ENCODE assay signal across 28 cellular contexts in genomic region chr6:35454843-35455110, GRCh38. TPM values are rescaled to one million over a fixed set of nuclear protein-coding genes. Genes with fewer than 3 reads are reported as not detected.
A peak's percentile ranks its signal among the peaks of the same experiment; 100 is the strongest.
DNase-seq lines count a peak whose midpoint lies in the region; ATAC-seq, FAIRE-seq and TF ChIP-seq lines count a peak whose summit lies in the region.
"Had no signal": no experiment of that assay in that cellular context is flagged by ENCODE, and none has a peak within 500 bp of the region (broad histone marks: within the 10 kb centered on the region; RNA-seq: fewer than 3 reads in every experiment).

No MANE protein-coding gene starts in this region.

- H3K14ac ChIP-seq in IMR-90 (replicated peaks; ENCODE audit: low read depth, low read length) = no peak overlapping the region
- no peak overlapping the region for H3K14ac ChIP-seq in H1 (ENCODE audit: insufficient read length)
- H3K14ac ChIP-seq in neuronal stem cell (ENCODE audit: low read length) = no peak overlapping the region

- H3K18ac ChIP-seq in IMR-90 (ENCODE audit: low read depth, low read length) = no peak overlapping the region
- 0 out of 2 replicates have a peak overlapping the region, but pooled peaks have one; percentile 5 for H3K18ac ChIP-seq in H1 (ENCODE audit: extremely low read depth, low read length)
- H3K18ac ChIP-seq in neuronal stem cell (ENCODE audit: low read length) = no peak overlapping the region

- no peak for TF ChIP-seq RAD21 in IMR-90 (IDR thresholded peaks at IDR 0.05; ENCODE audit: low read length)
- TF ChIP-seq RAD21 in H1 (IDR thresholded peaks at IDR 0.05 in 1 of 2, conservative IDR thresholded peaks at IDR 0.05 in 1 of 2; ENCODE audit: low read depth in 2 of 2, low read length in 2 of 2) = no peak

- H2BK120ac ChIP-seq in IMR-90 (ENCODE audit: low read depth, low read length) = no peak overlapping the region
- H2BK120ac ChIP-seq in H1 (replicated peaks; ENCODE audit: low read depth, low read length) = no peak overlapping the region
- H2BK120ac ChIP-seq in neuronal stem cell (ENCODE audit: low read depth, low read length) = no peak overlapping the region

- peaks cover 36% of the 10 kb centered on the region for H3K36me3 Mint-ChIP-seq in CD4-positive, alpha-beta T cell (ENCODE audit: low read depth)

- CTCF ChIA-PET in CD4-positive, alpha-beta T cell (lab: Charles Lee) = interaction anchor here (1.2 kb wide), 1 partner anchor 112 kb away, joined by 3 read pairs; the partner anchor contains the start of gene PPARD
- CTCF ChIA-PET in IMR-90 (lab: Yijun Ruan, JAX) (no interaction called here), H1 (lab: Charles Lee; ENCODE audit: partially characterized antibody) (interaction anchor here (1.2 to 11.0 kb wide), 7 partner anchors 13 to 159 kb away, joined by 3 to 140 read pairs (median 5); partner anchors contain the start of genes DEF6, PPARD and RPL10A)

- in situ Hi-C loops in IMR-90 (cut with MboI; ENCODE audit: low sequenced_read_pairs) = loop anchor here (5.0 kb wide), 1 partner anchor 112 kb away; the partner anchor contains the start of gene PPARD

- H2AFZ ChIP-seq in IMR-90 (replicated peaks; ENCODE audit: low read length, poor library complexity) (no peak overlapping the region), H1 (ENCODE audit: low read length) (no peak overlapping the region), neuronal stem cell (ENCODE audit: low read length) (no peak overlapping the region)

- BruUV-seq in IMR-90 (replicated peaks; lab: Mats Ljungman, UMichigan) = no TSS peak

- H3K9me3 ChIP-seq in CD4-positive, alpha-beta T cell (ENCODE audit: control insufficient read depth, low read length) = no peaks in the 10 kb centered on the region
- H3K9me3 ChIP-seq in IMR-90 (ENCODE audit: control insufficient read depth, insufficient read depth, low read length) (no peaks in the 10 kb centered on the region), H1 (ENCODE audit: insufficient read depth in 2 of 2, low read depth in 1 of 2, low read length in 1 of 2) (no peaks in the 10 kb centered on the region; a peak in 1 of 4 replicates), neuronal stem cell (replicated peaks in 1 of 2; ENCODE audit: control insufficient read depth in 2 of 2, insufficient read depth in 1 of 2, low read depth in 1 of 2, low read length in 2 of 2) (no peaks in the 10 kb centered on the region), SJCRH30 (replicated peaks) (no peaks in the 10 kb centered on the region)
- H3K9me3 ChIP-seq: SJSA1, transverse colon had no signal

- H4K8ac ChIP-seq in IMR-90 (ENCODE audit: low read depth in 2 of 2, low read length in 2 of 2) (no peak overlapping the region), H1 (ENCODE audit: extremely low read depth, insufficient read depth, low read length) (no peak overlapping the region), neuronal stem cell (ENCODE audit: low read depth, low read length) (no peak overlapping the region)

- dilution Hi-C loops in IMR-90 (cut with HindIII; ENCODE audit: low sequenced_read_pairs, unreplicated experiment) = no loop called here

- H3K9ac ChIP-seq in IMR-90 (ENCODE audit: low read depth, low read length) = no peak overlapping the region
- no peak overlapping the region for H3K9ac ChIP-seq in H1 (replicated peaks in 1 of 4; ENCODE audit: extremely low read depth in 1 of 4, low read depth in 3 of 4, low read length in 3 of 4)
- no peak overlapping the region for H3K9ac ChIP-seq in neuronal stem cell (ENCODE audit: low read depth, low read length, poor library complexity)
- H3K9ac ChIP-seq: GM23248 had no signal

- H3K9me3 Mint-ChIP-seq in CD4-positive, alpha-beta T cell = no peaks in the 10 kb centered on the region
- H3K9me3 Mint-ChIP-seq: activated B cell treated with CpG ODN at 0.5 μM for 24 hours; stimulated activated memory B cell treated with anti-CD40 and anti-IgM and Interleukin-4, amounts not matched to agents 10 μg/mL and 1 μg/mL and 100 μg/mL, for 72 hours; T-helper 2 cell treated with Interferon-gamma antibody and Interleukin-4, amounts not matched to agents 5 μg/mL and 100 μg/mL, for 36 hours had no signal

- ATAC-seq in CD4-positive, alpha-beta T cell (ENCODE audit: poor library complexity) = no peak
- ATAC-seq in IMR-90 (ENCODE audit: low read depth) (no peak), HG03571 (IDR thresholded peaks at IDR 0.05; ENCODE audit: unreplicated experiment) (no peak), GM21619 (IDR thresholded peaks at IDR 0.05; ENCODE audit: unreplicated experiment) (no peak)
- ATAC-seq: activated CD8-positive, alpha-beta T cell treated with anti-CD3 and anti-CD28 coated beads, Interleukin-2, amount 10 ng/mL, durations not matched to agents 7 days and 5 days; stimulated activated memory B cell treated with anti-CD40 and anti-IgM and Interleukin-4, amounts not matched to agents 10 μg/mL and 1 μg/mL and 100 μg/mL, for 72 hours had no signal

- H4K91ac ChIP-seq in IMR-90 (ENCODE audit: insufficient read depth, low read depth, low read length) (no peak overlapping the region), H1 (replicated peaks; ENCODE audit: insufficient read length, low read length) (no peak overlapping the region), neuronal stem cell (ENCODE audit: low read depth, low read length, poor library complexity) (no peak overlapping the region)

- H3K4me3 ChIP-seq in IMR-90 (ENCODE audit: insufficient read depth, low read depth, low read length) = no peak overlapping the region
- H3K4me3 ChIP-seq in H1 (ENCODE audit: extremely low read depth in 1 of 4, insufficient read depth in 2 of 4, low read depth in 3 of 4, low read length in 4 of 4) = peak overlapping the region in 1 of 4 experiments; percentile 13; a peak in 2 of 8 replicates
- no peak overlapping the region for H3K4me3 ChIP-seq in neuronal stem cell (ENCODE audit: low read length in 2 of 2)
- H3K4me3 ChIP-seq in SJCRH30 = no peak overlapping the region
- H3K4me3 ChIP-seq: GM23248, SJSA1, transverse colon had no signal

- H3K4me1 ChIP-seq in IMR-90 (ENCODE audit: control insufficient read depth, insufficient read depth, low read length) (peaks cover 6% of the 10 kb centered on the region), H1 (replicated peaks in 1 of 4; ENCODE audit: control insufficient read depth in 3 of 4, insufficient read depth in 4 of 4, low read length in 3 of 4) (peaks cover 7 to 14% (median 10%) of the 10 kb centered on the region in 4 experiments; a peak in 6 of 7 replicates), neuronal stem cell (ENCODE audit: control insufficient read depth in 2 of 2, insufficient read depth in 1 of 2, low read depth in 1 of 2, low read length in 2 of 2) (peaks cover 13 to 16% of the 10 kb centered on the region in 2 donors), SJCRH30 (peaks cover 15% of the 10 kb centered on the region)

- H3K36me3 ChIP-seq in IMR-90 (ENCODE audit: control insufficient read depth, insufficient read depth, low read length) (peaks cover 23% of the 10 kb centered on the region), H1 (ENCODE audit: control insufficient read depth in 2 of 4, insufficient read depth in 4 of 4, low read length in 3 of 4) (peaks cover 4 to 19% (median 8%) of the 10 kb centered on the region in 4 experiments; a peak in 7 of 8 replicates), neuronal stem cell (replicated peaks in 1 of 2; ENCODE audit: control insufficient read depth in 2 of 2, insufficient read depth in 2 of 2, low read length in 2 of 2) (peaks cover 18 to 43% of the 10 kb centered on the region in 2 donors), SJCRH30 (no peaks in the 10 kb centered on the region; the same call in 1 of the 2 replicates)
- H3K36me3 ChIP-seq: transverse colon had no signal

- DNase-seq in CD4-positive, alpha-beta T cell = no peak
- DNase-seq in IMR-90 = no peak
- DNase-seq in H1 (ENCODE audit: low read depth in 1 of 2, low spot score in 2 of 2) = no peak
- DNase-seq in neuronal stem cell (ENCODE audit: low spot score) = no peak
- DNase-seq in SJCRH30 = no peak
- DNase-seq in SHP77 treated with DMSO at 0.1 percent for 48 hours (lab: John Stamatoyannopoulos, UW) = no peak
- DNase-seq: activated B cell treated with CpG ODN at 0.5 μM for 24 hours; activated CD8-positive, alpha-beta T cell treated with anti-CD3 and anti-CD28 coated beads, Interleukin-2, amount 10 ng/mL, durations not matched to agents 7 days and 5 days; activated T-cell treated with anti-CD3 and anti-CD28 coated beads, Interleukin-2, amount 50 U/mL, for 48 hours; COR-L47; dorsolateral prefrontal cortex; EL; erythroblast; GM23248; midbrain; NCI-H1417 treated with DMSO at 0.1 percent for 48 hours; NCI-H2171; NCI-H526; stimulated activated CD4-positive, alpha-beta T cell treated with anti-CD3 and anti-CD28 coated beads, Interleukin-15, amount 100 ng/mL, for 24 hours; transverse colon had no signal

- H2BK5ac ChIP-seq in IMR-90 (ENCODE audit: low read depth, low read length, poor library complexity, severe bottlenecking) = no peak overlapping the region
- no peak overlapping the region for H2BK5ac ChIP-seq in H1 (ENCODE audit: low read depth, low read length)
- H2BK5ac ChIP-seq in neuronal stem cell (ENCODE audit: low read length) = no peak overlapping the region

- no CpG with 5 or more reads among the region's 4 CpGs for whole genome bisulfite sequencing in IMR-90 (ENCODE audit: extremely low coverage in 2 of 2, insufficient read length in 1 of 2), 2 experiments
- 79% methylated on average over 4 of the region's 4 CpGs; no CpG with 5 or more reads in 1 of the 2 experiments for WGBS in H1 (ENCODE audit: extremely low coverage in 1 of 2, insufficient coverage in 1 of 2, insufficient read length in 1 of 2, insufficient replicate concordance in 2 of 2, low coverage in 1 of 2, low lambda C conversion rate in 2 of 2, missing lambda C conversion rate in 1 of 2), 2 experiments
- WGBS in neuronal stem cell (ENCODE audit: extremely low coverage in 2 of 2, insufficient read length in 2 of 2, insufficient replicate concordance in 1 of 2), 2 donors = no CpG with 5 or more reads among the region's 4 CpGs

- TF ChIP-seq POLR2A in IMR-90 (IDR thresholded peaks at IDR 0.05; ENCODE audit: low read depth, low read length) (no peak), H1 (IDR thresholded peaks at IDR 0.05; ENCODE audit: control extremely low read depth in 1 of 2, low read depth in 2 of 2, low read length in 2 of 2) (no peak)

- H3K9me1 ChIP-seq in IMR-90 (ENCODE audit: insufficient read depth, low read length) = peaks cover 4% of the 10 kb centered on the region

- H4K20me1 ChIP-seq in IMR-90 (ENCODE audit: insufficient read depth, low read length) (peaks cover 4% of the 10 kb centered on the region; the same call in 1 of the 2 replicates), H1 (replicated peaks in 1 of 2; ENCODE audit: control insufficient read depth in 1 of 2, insufficient read depth in 2 of 2, low read length in 2 of 2) (peaks cover 0 to 6% of the 10 kb centered on the region in 2 experiments)

- TF ChIP-seq EP300 in H1 (IDR thresholded peaks at IDR 0.05; ENCODE audit: borderline replicate concordance in 1 of 2, low read depth in 2 of 2, low read length in 2 of 2) = no peak

- no peak for FAIRE-seq in H1 (lab: Jason Lieb, UNC)
- FAIRE-seq: HTR-8/SVneo had no signal

- no peak for TF ChIP-seq CTCF in CD4-positive, alpha-beta T cell (IDR thresholded peaks at IDR 0.05)
- no peak for TF ChIP-seq CTCF in IMR-90 (conservative IDR thresholded peaks at IDR 0.05; ENCODE audit: low read depth, low read length)
- no peak for TF ChIP-seq CTCF in H1 (IDR thresholded peaks at IDR 0.05; ENCODE audit: control extremely low read depth in 1 of 3, insufficient read depth in 1 of 3, low read depth in 1 of 3, low read length in 3 of 3)

- H3K79me2 ChIP-seq in H1 (ENCODE audit: control insufficient read depth in 1 of 2, insufficient read depth in 2 of 2, low read length in 2 of 2) = no peaks in the 10 kb centered on the region

- H3K4me3 Mint-ChIP-seq in CD4-positive, alpha-beta T cell = peak overlapping the region; percentile 42
- H3K4me3 Mint-ChIP-seq: stimulated activated memory B cell treated with anti-CD40 and anti-IgM and Interleukin-4, amounts not matched to agents 10 μg/mL and 1 μg/mL and 100 μg/mL, for 72 hours had no signal

- H3K4me2 ChIP-seq in IMR-90 (ENCODE audit: low read depth, low read length) = no peak overlapping the region
- H3K4me2 ChIP-seq in H1 (ENCODE audit: insufficient read depth in 1 of 2, low read depth in 2 of 2, low read length in 2 of 2) = peak overlapping the region; percentile 31 to 89; a peak in 3 of 4 replicates
- H3K4me2 ChIP-seq in neuronal stem cell (ENCODE audit: insufficient read depth, low read length, poor library complexity, severe bottlenecking) = no peak overlapping the region

- no peak overlapping the region for H2BK20ac ChIP-seq in IMR-90 (ENCODE audit: low read depth, low read length)
- H2BK20ac ChIP-seq in H1 (ENCODE audit: low read length) = no peak overlapping the region

- no peaks in the 10 kb centered on the region for H3K27me3 ChIP-seq in CD4-positive, alpha-beta T cell (ENCODE audit: control insufficient read depth, insufficient read depth, low read length)
- no peaks in the 10 kb centered on the region for H3K27me3 ChIP-seq in IMR-90 (ENCODE audit: control insufficient read depth, insufficient read depth, low read length)
- no peaks in the 10 kb centered on the region for H3K27me3 ChIP-seq in H1 (replicated peaks in 1 of 4; ENCODE audit: control insufficient read depth in 3 of 4, extremely low read depth in 1 of 4, insufficient read depth in 3 of 4, low read length in 3 of 4)
- peaks cover 0 to 11% (median 5%) of the 10 kb centered on the region in 3 experiments for H3K27me3 ChIP-seq in neuronal stem cell (ENCODE audit: control insufficient read depth in 3 of 3, insufficient read depth in 3 of 3, low read depth in 1 of 3, low read length in 3 of 3)
- 0 out of 2 replicates have a peak, but pooled peaks cover under 1% of the 10 kb centered on the region for H3K27me3 ChIP-seq in SJCRH30
- H3K27me3 ChIP-seq: dorsolateral prefrontal cortex, SJSA1, transverse colon had no signal

- POLR2A ChIA-PET in CD4-positive, alpha-beta T cell (lab: Charles Lee) = interaction anchor here (0.5 to 1.0 kb wide), 2 partner anchors 11 to 166 kb away, joined by 3 read pairs; no protein-coding TSS in a partner anchor
- POLR2A ChIA-PET in IMR-90 (lab: Charles Lee; ENCODE audit: unreplicated experiment) = no interaction called here
- POLR2A ChIA-PET in H1 (lab: Charles Lee; ENCODE audit: partially characterized antibody) = interaction anchor here (1.2 to 12.4 kb wide), 2 partner anchors 16 to 36 kb away, joined by 3 to 197 read pairs; partner anchors contain the start of gene RPL10A

- no peak overlapping the region for H2BK15ac ChIP-seq in IMR-90 (ENCODE audit: low read depth, low read length)
- no peak overlapping the region for H2BK15ac ChIP-seq in H1 (ENCODE audit: low read length)
- no peak overlapping the region for H2BK15ac ChIP-seq in neuronal stem cell (ENCODE audit: low read length)

- intact Hi-C loops in CD4-positive, alpha-beta T cell (cut with DNase I, micrococcal nuclease) = loop anchor here (1.0 to 5.0 kb wide), 4 partner anchors 11 to 283 kb away; partner anchors contain the start of gene ARMC12 (in 1 of the 2)
- intact Hi-C loops in IMR-90 (cut with micrococcal nuclease) = loop anchor here (5.0 to 10.0 kb wide), 2 partner anchors 157 to 310 kb away; partner anchors contain the start of genes DEF6 and TCP11

- H3K79me1 ChIP-seq in IMR-90 (ENCODE audit: low read depth in 1 of 2, low read length in 2 of 2) (peaks cover 9 to 41% of the 10 kb centered on the region in 2 experiments), H1 (ENCODE audit: low read depth, low read length) (no peaks in the 10 kb centered on the region; the same call in 1 of the 2 replicates), neuronal stem cell (ENCODE audit: low read depth, low read length) (peaks cover 3% of the 10 kb centered on the region)

- H3K4me1 Mint-ChIP-seq in CD4-positive, alpha-beta T cell (ENCODE audit: low read depth) = peaks cover 36% of the 10 kb centered on the region

- H2AK9ac ChIP-seq in IMR-90 (replicated peaks; ENCODE audit: low read depth, low read length, poor library complexity) = no peak overlapping the region

- no peak overlapping the region for H3K56ac ChIP-seq in IMR-90 (ENCODE audit: extremely low read depth, insufficient read depth, low read length)
- no peak overlapping the region for H3K56ac ChIP-seq in H1 (replicated peaks; ENCODE audit: insufficient read length, low read depth, low read length)

- H2BK12ac ChIP-seq in H1 (ENCODE audit: low read depth, low read length) = no peak overlapping the region
- no peak overlapping the region for H2BK12ac ChIP-seq in neuronal stem cell (ENCODE audit: low read length)

- no peak overlapping the region for H2AK5ac ChIP-seq in IMR-90 (ENCODE audit: low read depth, low read length)
- no peak overlapping the region for H2AK5ac ChIP-seq in H1 (ENCODE audit: low read depth, low read length)
- no peak overlapping the region for H2AK5ac ChIP-seq in neuronal stem cell (ENCODE audit: low read depth, low read length)

- H3K23me2 ChIP-seq in H1 (ENCODE audit: low read depth, low read length) = peaks cover 8% of the 10 kb centered on the region; the same call in 1 of the 2 replicates

- H3K4ac ChIP-seq in IMR-90 (ENCODE audit: low read depth, low read length) (no peak overlapping the region), H1 (replicated peaks; ENCODE audit: insufficient read length, low read depth, low read length) (no peak overlapping the region), neuronal stem cell (ENCODE audit: low read length) (no peak overlapping the region)

- H3K27me3 Mint-ChIP-seq in CD4-positive, alpha-beta T cell = no peaks in the 10 kb centered on the region
- H3K27me3 Mint-ChIP-seq: activated B cell treated with CpG ODN at 0.5 μM for 24 hours; stimulated activated memory B cell treated with anti-CD40 and anti-IgM and Interleukin-4, amounts not matched to agents 10 μg/mL and 1 μg/mL and 100 μg/mL, for 72 hours had no signal

- no peak overlapping the region for H3K27ac Mint-ChIP-seq in CD4-positive, alpha-beta T cell
- H3K27ac Mint-ChIP-seq: activated B cell treated with CpG ODN at 0.5 μM for 24 hours; activated CD8-positive, alpha-beta T cell treated with anti-CD3 and anti-CD28 coated beads, Interleukin-2, amount 10 ng/mL, durations not matched to agents 7 days and 5 days; stimulated activated memory B cell treated with anti-CD40 and anti-IgM and Interleukin-4, amounts not matched to agents 10 μg/mL and 1 μg/mL and 100 μg/mL, for 72 hours; T-helper 2 cell treated with Interferon-gamma antibody and Interleukin-4, amounts not matched to agents 5 μg/mL and 100 μg/mL, for 36 hours had no signal

- H3K23ac ChIP-seq in IMR-90 (ENCODE audit: low read depth, low read length) (peak overlapping the region; percentile 58; the same call in 1 of the 2 replicates), H1 (ENCODE audit: insufficient read length) (no peak overlapping the region), neuronal stem cell (ENCODE audit: low read depth, low read length, poor library complexity) (no peak overlapping the region)

- H4K5ac ChIP-seq in IMR-90 (ENCODE audit: low read depth, low read length) (no peak overlapping the region), H1 (ENCODE audit: insufficient read length, low read depth, low read length) (no peak overlapping the region)

- H3K27ac ChIP-seq in CD4-positive, alpha-beta T cell (ENCODE audit: low read depth, low read length) = no peak overlapping the region
- H3K27ac ChIP-seq in IMR-90 (ENCODE audit: insufficient read depth, low read length) (no peak overlapping the region), H1 (ENCODE audit: low read depth, low read length) (no peak overlapping the region), neuronal stem cell (replicated peaks; ENCODE audit: low read length) (peak overlapping the region; percentile 28), SJCRH30 (no peak overlapping the region)
- H3K27ac ChIP-seq: SJSA1, transverse colon had no signal

RNA-seq across cellular contexts. Expression of gene FANCE, which starts 2.6 kb away (rescaled TPM):
- total RNA-seq in CD4-positive, alpha-beta T cell = 1 to 10 TPM; 1.6 to 1.7 TPM
- 7.5 and 9.1 TPM in 2 replicates for total RNA-seq in IMR-90 (2012; rRNA removed)
- polyA plus RNA-seq in IMR-90 (2012; rRNA removed) (6.8 and 7.1 TPM in 2 replicates), H1 (2011; rRNA removed) (17.0 and 19.2 TPM in 2 replicates)
- 4.5 and 6.8 TPM in 2 replicates for polyA plus RNA-seq in IMR-90 (2012; cell fraction: cytosol; rRNA removed)
- polyA plus RNA-seq in IMR-90 (2012; cell fraction: nucleus; rRNA removed; ENCODE audit: low replicate concordance) = 5.0 and 6.6 TPM in 2 replicates
- 16.1 and 16.4 TPM in 2 replicates for total RNA-seq in H1 (2021; fragmentation: NEBNext Ultra II Directional; extraction: Animal tissue kit (Norgen Biotek cat#: 25700))
- polyA plus RNA-seq in H1 (2011; cell fraction: cytosol; rRNA removed) = 19.6 TPM
- polyA plus RNA-seq in H1 (2011; cell fraction: nucleus; rRNA removed) = 21.5 TPM
- 11.7 to 17.9 TPM (median 16.0 TPM) in 4 replicates for polyA plus RNA-seq in H1 (2012, experiment 1 of 2)
- 22.8 TPM for polyA plus RNA-seq in H1 (2012, experiment 2 of 2)
- polyA plus RNA-seq in H1 (2013, experiment 1 of 2) = 8.4 TPM
- 8.7 TPM for polyA plus RNA-seq in H1 (2013, experiment 2 of 2)
- 17.3 and 24.8 TPM in 2 replicates for polyA minus RNA-seq in H1 (2011; rRNA and poly(A)+ RNA removed)
- 15.8 TPM for polyA minus RNA-seq in H1 (2011; cell fraction: cytosol; rRNA and poly(A)+ RNA removed)
- 8.3 TPM for polyA minus RNA-seq in H1 (2011; cell fraction: nucleus; rRNA and poly(A)+ RNA removed)
- 8.9 TPM for polyA plus RNA-seq in neuronal stem cell (2013, experiment 1 of 2)
- polyA plus RNA-seq in neuronal stem cell (2013, experiment 2 of 2) = 8.3 TPM
- total RNA-seq in SJCRH30 (2014; rRNA removed; shearing (Covaris generic)) = 10.5 and 10.9 TPM in 2 replicates

RNA-seq across cellular contexts. Expression of gene RPL10A, which starts 13.4 kb away (rescaled TPM):
- 1,000 to 10,000 TPM; 2,453 to 2,464 TPM for total RNA-seq in CD4-positive, alpha-beta T cell
- 1,746 and 2,310 TPM in 2 replicates for total RNA-seq in IMR-90 (2012; rRNA removed)
- polyA plus RNA-seq in IMR-90 (2012; rRNA removed) (3,153 and 3,261 TPM in 2 replicates), H1 (2011; rRNA removed) (2,801 and 2,948 TPM in 2 replicates)
- polyA plus RNA-seq in IMR-90 (2012; cell fraction: cytosol; rRNA removed) = 1,705 and 1,838 TPM in 2 replicates
- 1,133 and 1,323 TPM in 2 replicates for polyA plus RNA-seq in IMR-90 (2012; cell fraction: nucleus; rRNA removed; ENCODE audit: low replicate concordance)
- total RNA-seq in H1 (2021; fragmentation: NEBNext Ultra II Directional; extraction: Animal tissue kit (Norgen Biotek cat#: 25700)) = 1,893 and 1,923 TPM in 2 replicates
- 3,231 TPM for polyA plus RNA-seq in H1 (2011; cell fraction: cytosol; rRNA removed)
- 2,819 TPM for polyA plus RNA-seq in H1 (2011; cell fraction: nucleus; rRNA removed)
- 2,565 to 3,012 TPM (median 2,684 TPM) in 4 replicates for polyA plus RNA-seq in H1 (2012, experiment 1 of 2)
- polyA plus RNA-seq in H1 (2012, experiment 2 of 2) = 2,057 TPM
- 2,379 TPM for polyA plus RNA-seq in H1 (2013, experiment 1 of 2)
- polyA plus RNA-seq in H1 (2013, experiment 2 of 2) = 2,280 TPM
- polyA minus RNA-seq in H1 (2011; rRNA and poly(A)+ RNA removed) = 958 and 1,373 TPM in 2 replicates
- 907 TPM for polyA minus RNA-seq in H1 (2011; cell fraction: cytosol; rRNA and poly(A)+ RNA removed)
- polyA minus RNA-seq in H1 (2011; cell fraction: nucleus; rRNA and poly(A)+ RNA removed) = 793 TPM
- 2,893 TPM for polyA plus RNA-seq in neuronal stem cell (2013, experiment 1 of 2)
- polyA plus RNA-seq in neuronal stem cell (2013, experiment 2 of 2) = 2,832 TPM
- 2,010 and 2,016 TPM in 2 replicates for total RNA-seq in SJCRH30 (2014; rRNA removed; shearing (Covaris generic))

RNA-seq across cellular contexts. Expression of gene TEAD3, which starts 42.1 kb away (rescaled TPM):
- total RNA-seq in CD4-positive, alpha-beta T cell = under 1 TPM in 1 of 2 experiments, not detected in 1; 0.11 TPM
- total RNA-seq in IMR-90 (2012; rRNA removed) = 5.0 and 5.2 TPM in 2 replicates
- polyA plus RNA-seq in IMR-90 (2012; rRNA removed) (25.0 and 28.0 TPM in 2 replicates), H1 (2011; rRNA removed) (20.1 and 31.0 TPM in 2 replicates)
- 16.6 and 30.2 TPM in 2 replicates for polyA plus RNA-seq in IMR-90 (2012; cell fraction: cytosol; rRNA removed)
- 49.5 and 83.0 TPM in 2 replicates for polyA plus RNA-seq in IMR-90 (2012; cell fraction: nucleus; rRNA removed; ENCODE audit: low replicate concordance)
- total RNA-seq in H1 (2021; fragmentation: NEBNext Ultra II Directional; extraction: Animal tissue kit (Norgen Biotek cat#: 25700)) = 27.0 and 28.7 TPM in 2 replicates
- polyA plus RNA-seq in H1 (2011; cell fraction: cytosol; rRNA removed) = 21.2 TPM
- polyA plus RNA-seq in H1 (2011; cell fraction: nucleus; rRNA removed) = 34.8 TPM
- 23.4 to 29.3 TPM (median 26.1 TPM) in 4 replicates for polyA plus RNA-seq in H1 (2012, experiment 1 of 2)
- 22.5 TPM for polyA plus RNA-seq in H1 (2012, experiment 2 of 2)
- polyA plus RNA-seq in H1 (2013, experiment 1 of 2) = 17.6 TPM
- polyA plus RNA-seq in H1 (2013, experiment 2 of 2) = 16.7 TPM
- polyA minus RNA-seq in H1 (2011; rRNA and poly(A)+ RNA removed) = 8.8 and 12.4 TPM in 2 replicates
- polyA minus RNA-seq in H1 (2011; cell fraction: cytosol; rRNA and poly(A)+ RNA removed) = 9.2 TPM
- 9.6 TPM for polyA minus RNA-seq in H1 (2011; cell fraction: nucleus; rRNA and poly(A)+ RNA removed)
- polyA plus RNA-seq in neuronal stem cell (2013, experiment 1 of 2) = 37.2 TPM
- 37.9 TPM for polyA plus RNA-seq in neuronal stem cell (2013, experiment 2 of 2)
- 8.4 and 8.8 TPM in 2 replicates for total RNA-seq in SJCRH30 (2014; rRNA removed; shearing (Covaris generic))

RNA-seq across cellular contexts. Expression of gene TULP1, which starts 57.9 kb away (rescaled TPM):
- not detected for total RNA-seq in CD4-positive, alpha-beta T cell
- total RNA-seq in IMR-90 (2012; rRNA removed) = not detected in 2 replicates
- polyA plus RNA-seq in IMR-90 (2012; rRNA removed) (not detected in 2 replicates), H1 (2011; rRNA removed) (3.2 and 4.4 TPM in 2 replicates)
- polyA plus RNA-seq in IMR-90 (2012; cell fraction: cytosol; rRNA removed) = not detected in 2 replicates
- polyA plus RNA-seq in IMR-90 (2012; cell fraction: nucleus; rRNA removed; ENCODE audit: low replicate concordance) = not detected in 2 replicates
- 5.0 and 6.8 TPM in 2 replicates for total RNA-seq in H1 (2021; fragmentation: NEBNext Ultra II Directional; extraction: Animal tissue kit (Norgen Biotek cat#: 25700))
- 4.1 TPM for polyA plus RNA-seq in H1 (2011; cell fraction: cytosol; rRNA removed)
- 5.5 TPM for polyA plus RNA-seq in H1 (2011; cell fraction: nucleus; rRNA removed)
- polyA plus RNA-seq in H1 (2012, experiment 1 of 2) = 4.6 to 5.8 TPM (median 5.4 TPM) in 4 replicates
- 8.5 TPM for polyA plus RNA-seq in H1 (2012, experiment 2 of 2)
- polyA plus RNA-seq in H1 (2013, experiment 1 of 2) = 4.2 TPM
- polyA plus RNA-seq in H1 (2013, experiment 2 of 2) = 4.4 TPM
- polyA minus RNA-seq in H1 (2011; rRNA and poly(A)+ RNA removed) = 0.32 and 2.4 TPM in 2 replicates
- polyA minus RNA-seq in H1 (2011; cell fraction: cytosol; rRNA and poly(A)+ RNA removed) = 1.9 TPM
- 4.6 TPM for polyA minus RNA-seq in H1 (2011; cell fraction: nucleus; rRNA and poly(A)+ RNA removed)
- polyA plus RNA-seq in neuronal stem cell (2013, experiment 1 of 2) = 2.8 TPM
- polyA plus RNA-seq in neuronal stem cell (2013, experiment 2 of 2) = 2.3 TPM
- 0.15 TPM in 1 of 2 replicates, not detected in the other for total RNA-seq in SJCRH30 (2014; rRNA removed; shearing (Covaris generic))
- total RNA-seq: activated B cell treated with CpG ODN at 0.5 μM for 24 hours; activated CD8-positive, alpha-beta T cell treated with anti-CD3 and anti-CD28 coated beads, Interleukin-2, amount 10 ng/mL, durations not matched to agents 7 days and 5 days; cardiac septum; GM23248; renal cortical epithelial cell; SJSA1; transverse colon had no signal
- polyA plus RNA-seq: GM23248 had no signal

Comparison
In these comparisons a context has a peak if more than half of its experiments do, and no peak if none do; other contexts are left out.
1. H3K4me2 ChIP-seq: peak in H1 (2 of 2); none in IMR-90 (single experiment) and neuronal stem cell (single experiment).